Comparison of ENCODE assay signal across 18 cellular contexts in genomic region chr6:89025633-89026032, GRCh38.
"Had no signal": no experiment of that assay in that cellular context is flagged by ENCODE, and none has a peak within 500 bp of the region (broad histone marks: within the 10 kb centered on the region; RNA-seq: fewer than 3 reads in every experiment).

No MANE protein-coding gene starts in this region.

- H3K27me3 ChIP-seq: gastroesophageal sphincter, heart left ventricle, tibial artery had no signal

- DNase-seq: activated CD8-positive, alpha-beta memory T cell treated with anti-CD3 and anti-CD28 coated beads, Interleukin-2, amount 50 U/mL, for 48 hours; activated effector memory CD4-positive, alpha-beta T cell treated with Interleukin-2 at 50 U/mL for 16 hours; activated naive CD4-positive, alpha-beta T cell treated with anti-CD3 and anti-CD28 coated beads, Interleukin-2, amount 50 U/mL, for 16 hours; activated naive CD8-positive, alpha-beta T cell treated with anti-CD3 and anti-CD28 coated beads, Interleukin-2, amount 50 U/mL, for 24 hours; activated T-cell treated with anti-CD3 and anti-CD28 coated beads, Interleukin-2, amount 50 U/mL, for 48 hours; effector CD4-positive, alpha-beta T cell; erythroblast; heart left ventricle; lower lobe of right lung; naive thymus-derived CD8-positive, alpha-beta T cell; retina; stimulated activated CD4-positive, alpha-beta T cell treated with anti-CD3 and anti-CD28 coated beads, Interleukin-4, amount 100 ng/mL, for 24 hours; stimulated activated naive CD8-positive, alpha-beta T cell treated with anti-CD3 and anti-CD28 coated beads, Interleukin-15, Interleukin-2, amounts not matched to agents 100 U/mL and 50 U/mL, for 24 hours; substantia nigra; T-helper 9 cell; tibial artery had no signal

- H3K9me3 ChIP-seq: gastroesophageal sphincter, heart left ventricle, lower lobe of right lung, tibial artery had no signal

- ATAC-seq: activated naive CD8-positive, alpha-beta T cell treated with anti-CD3 and anti-CD28 coated beads, Interleukin-2, amount 50 U/mL, for 24 hours; gastroesophageal sphincter; naive thymus-derived CD8-positive, alpha-beta T cell; stimulated activated naive CD8-positive, alpha-beta T cell treated with anti-CD3 and anti-CD28 coated beads, Interleukin-15, Interleukin-2, amounts not matched to agents 100 U/mL and 50 U/mL, for 24 hours; WTC11 had no signal

- H3K4me3 ChIP-seq: gastroesophageal sphincter, heart left ventricle, lower lobe of right lung, tibial artery had no signal

- H3K36me3 ChIP-seq: gastroesophageal sphincter, heart left ventricle, lower lobe of right lung, tibial artery had no signal

- H3K27ac ChIP-seq: lower lobe of right lung had no signal
